10 cellular contexts compared by ENCODE assay signal in the genomic region with DNA sequence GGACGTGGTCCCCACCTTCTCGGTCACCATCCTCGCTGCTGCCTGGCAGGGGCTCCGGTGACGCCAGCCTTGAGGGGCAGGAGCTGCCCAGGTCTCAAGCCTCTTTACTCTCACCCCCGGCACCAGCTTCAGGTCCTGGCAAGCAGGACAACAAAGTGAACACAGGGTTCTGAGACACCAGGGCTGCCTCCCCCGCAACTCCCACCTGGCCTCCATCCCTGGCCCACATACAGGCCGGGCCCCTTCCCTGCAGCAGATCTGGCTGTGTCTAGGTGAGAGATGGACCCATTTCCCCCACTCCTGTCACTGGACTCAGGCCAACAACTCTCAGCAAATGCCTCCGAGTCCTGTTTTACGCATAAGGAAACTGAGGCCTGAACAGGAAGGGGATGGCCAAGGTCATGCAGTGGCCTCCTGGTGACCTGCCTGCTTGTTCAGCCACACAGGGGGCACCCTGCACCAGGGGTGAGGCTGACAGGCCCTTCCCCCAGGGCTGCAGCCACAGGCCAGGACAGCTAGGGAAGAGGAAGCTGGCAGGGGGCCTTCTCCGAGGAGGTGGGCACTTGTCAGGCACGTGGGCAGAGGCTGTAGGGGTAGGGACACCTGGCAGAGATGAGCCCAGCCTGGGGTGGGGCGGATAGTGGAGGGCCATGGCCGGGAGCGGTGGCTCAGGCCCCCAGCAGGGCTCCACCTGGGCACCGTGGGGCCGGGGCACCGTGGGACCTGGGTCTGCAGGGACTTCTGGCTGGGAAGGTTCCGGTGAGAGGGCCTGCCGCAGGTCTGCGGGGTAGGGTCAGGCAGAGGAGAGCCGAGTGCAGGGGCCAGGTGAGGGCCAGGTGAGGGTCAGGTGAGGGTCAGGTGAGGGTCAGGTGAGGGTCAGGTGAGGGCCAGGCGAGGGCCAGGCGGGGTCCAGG. TPM values are rescaled to one million over a fixed set of nuclear protein-coding genes. Genes with fewer than 3 reads are reported as not detected.
A peak's percentile ranks its signal among the peaks of the same experiment; 100 is the strongest.
DNase-seq lines count a peak whose midpoint lies in the region; ATAC-seq and TF ChIP-seq lines count a peak whose summit lies in the region.
"Had no signal": no experiment of that assay in that cellular context is flagged by ENCODE, and none has a peak within 500 bp of the region (broad histone marks: within the 10 kb centered on the region; RNA-seq: fewer than 3 reads in every experiment).

No MANE protein-coding gene starts in this region.

- intact Hi-C loops in activated B cell treated with CpG ODN at 0.5 μM for 24 hours (cut with micrococcal nuclease): no loop called here

- DNase-seq in NCI-H2227 (lab: John Stamatoyannopoulos, UW; ENCODE audit: unreplicated experiment) (peak; percentile 35), NCI-H2227 treated with DMSO at 0.1 percent for 48 hours (lab: John Stamatoyannopoulos, UW) (no peak), activated B cell treated with CpG ODN at 0.5 μM for 24 hours (no peak), fibroblast of villous mesenchyme (ENCODE audit: low read depth) (no peak), GOT3 (lab: John Stamatoyannopoulos, UW) (no peak), coronary artery (ENCODE audit: low spot score) (no peak), ureter (ENCODE audit: low spot score) (no peak)
- DNase-seq: cerebellar nuclear complex had no signal

- H3K36me3 Mint-ChIP-seq in activated B cell treated with CpG ODN at 0.5 μM for 24 hours (ENCODE audit: low read depth): no peaks in the 10 kb centered on the region
- no peaks in the 10 kb centered on the region for H3K36me3 Mint-ChIP-seq in stimulated activated memory B cell treated with anti-CD40 and anti-IgM and Interleukin-4, amounts not matched to agents 10 μg/mL and 1 μg/mL and 100 μg/mL, for 72 hours

- H3K4me3 ChIP-seq in fibroblast of villous mesenchyme (ENCODE audit: low read depth, low read length) (peak overlapping the region; percentile 58), coronary artery (no peak overlapping the region)

- no peaks in the 10 kb centered on the region for H3K27me3 Mint-ChIP-seq in activated B cell treated with CpG ODN at 0.5 μM for 24 hours
- H3K27me3 Mint-ChIP-seq in stimulated activated memory B cell treated with anti-CD40 and anti-IgM and Interleukin-4, amounts not matched to agents 10 μg/mL and 1 μg/mL and 100 μg/mL, for 72 hours: peaks cover 48% of the 10 kb centered on the region

- no peak overlapping the region for H3K27ac Mint-ChIP-seq in activated B cell treated with CpG ODN at 0.5 μM for 24 hours
- peak overlapping the region; percentile 65 for H3K27ac Mint-ChIP-seq in stimulated activated memory B cell treated with anti-CD40 and anti-IgM and Interleukin-4, amounts not matched to agents 10 μg/mL and 1 μg/mL and 100 μg/mL, for 72 hours

- CTCF ChIA-PET in activated B cell treated with CpG ODN at 0.5 μM for 24 hours (lab: Charles Lee): no interaction called here

- no peak for ATAC-seq in activated B cell treated with CpG ODN at 0.5 μM for 24 hours (ENCODE audit: low read depth)
- no peak for ATAC-seq in stimulated activated memory B cell treated with anti-CD40 and anti-IgM and Interleukin-4, amounts not matched to agents 10 μg/mL and 1 μg/mL and 100 μg/mL, for 72 hours

- H3K27ac ChIP-seq in coronary artery: no peak overlapping the region

- POLR2A ChIA-PET in activated B cell treated with CpG ODN at 0.5 μM for 24 hours (lab: Charles Lee): no interaction called here

- H3K9me3 Mint-ChIP-seq in activated B cell treated with CpG ODN at 0.5 μM for 24 hours: no peaks in the 10 kb centered on the region
- no peaks in the 10 kb centered on the region for H3K9me3 Mint-ChIP-seq in stimulated activated memory B cell treated with anti-CD40 and anti-IgM and Interleukin-4, amounts not matched to agents 10 μg/mL and 1 μg/mL and 100 μg/mL, for 72 hours

- H3K4me3 Mint-ChIP-seq in activated B cell treated with CpG ODN at 0.5 μM for 24 hours: peak overlapping the region; percentile 52
- H3K4me3 Mint-ChIP-seq in stimulated activated memory B cell treated with anti-CD40 and anti-IgM and Interleukin-4, amounts not matched to agents 10 μg/mL and 1 μg/mL and 100 μg/mL, for 72 hours: peak overlapping the region; percentile 82

- H3K4me1 Mint-ChIP-seq in activated B cell treated with CpG ODN at 0.5 μM for 24 hours: peaks cover 5% of the 10 kb centered on the region
- H3K4me1 Mint-ChIP-seq in stimulated activated memory B cell treated with anti-CD40 and anti-IgM and Interleukin-4, amounts not matched to agents 10 μg/mL and 1 μg/mL and 100 μg/mL, for 72 hours: peaks cover 12% of the 10 kb centered on the region

- no peak for TF ChIP-seq CTCF in activated B cell treated with CpG ODN at 0.5 μM for 24 hours (IDR thresholded peaks at IDR 0.05)
- no peak for TF ChIP-seq CTCF in fibroblast of villous mesenchyme (IDR thresholded peaks at IDR 0.05; ENCODE audit: insufficient read depth, low read depth, low read length)
- no peak for TF ChIP-seq CTCF in coronary artery (IDR thresholded peaks at IDR 0.05)

RNA-seq across cellular contexts. Expression of a gene that starts 46.7 kb away (rescaled TPM):
- total RNA-seq in activated B cell treated with CpG ODN at 0.5 μM for 24 hours (not detected in 2 replicates), fibroblast of villous mesenchyme (not detected in 2 replicates), ureter (not detected)
- total RNA-seq: lung microvascular endothelial cell had no signal

RNA-seq across cellular contexts. Expression of a gene that starts 47.5 kb away (rescaled TPM):
- total RNA-seq in activated B cell treated with CpG ODN at 0.5 μM for 24 hours: 0.27 and 0.42 TPM in 2 replicates
- under 0.01 and 0.32 TPM in 2 replicates for total RNA-seq in fibroblast of villous mesenchyme
- total RNA-seq in ureter: 3.4 TPM
